ENCODE assay signal across 1 cellular context in genomic region chr9:137089232-137089947, GRCh38.
TF ChIP-seq lines count a peak whose summit lies in the region.

No MANE protein-coding gene starts in this region.

TF ChIP-seq in GM12878, 131 proteins besides CTCF, POLR2A, EP300 and RAD21:
- TF ChIP-seq IKZF1 (conservative IDR thresholded peaks at IDR 0.05) (no peak), CHD1 (IDR thresholded peaks at IDR 0.05; ENCODE audit: low read depth, low read length) (no peak), NFIC (IDR thresholded peaks at IDR 0.05; ENCODE audit: low read depth, low read length) (no peak), ZBTB33 (IDR thresholded peaks at IDR 0.05) (no peak), HDAC2 (IDR thresholded peaks at IDR 0.05) (no peak), EED (IDR thresholded peaks at IDR 0.05; ENCODE audit: low read depth) (no peak), ESRRA (IDR thresholded peaks at IDR 0.05; ENCODE audit: low read length) (no peak), ATF3 (IDR thresholded peaks at IDR 0.05; ENCODE audit: borderline replicate concordance, extremely low read depth, low read depth, low read length) (no peak), CHD4 (IDR thresholded peaks at IDR 0.05) (no peak), SMARCA5 (IDR thresholded peaks at IDR 0.05) (no peak), PRDM15 (CRISPR knock-in tag; IDR thresholded peaks at IDR 0.05) (no peak), SPI1 (IDR thresholded peaks at IDR 0.05; ENCODE audit: borderline replicate concordance, insufficient read depth, low read depth, low read length) (no peak), IRF4 (IDR thresholded peaks at IDR 0.05; ENCODE audit: low read depth, low read length) (no peak), CUX1 (IDR thresholded peaks at IDR 0.05; ENCODE audit: insufficient replicate concordance, low read depth, low read length) (no peak)
